In the genomic region with DNA sequence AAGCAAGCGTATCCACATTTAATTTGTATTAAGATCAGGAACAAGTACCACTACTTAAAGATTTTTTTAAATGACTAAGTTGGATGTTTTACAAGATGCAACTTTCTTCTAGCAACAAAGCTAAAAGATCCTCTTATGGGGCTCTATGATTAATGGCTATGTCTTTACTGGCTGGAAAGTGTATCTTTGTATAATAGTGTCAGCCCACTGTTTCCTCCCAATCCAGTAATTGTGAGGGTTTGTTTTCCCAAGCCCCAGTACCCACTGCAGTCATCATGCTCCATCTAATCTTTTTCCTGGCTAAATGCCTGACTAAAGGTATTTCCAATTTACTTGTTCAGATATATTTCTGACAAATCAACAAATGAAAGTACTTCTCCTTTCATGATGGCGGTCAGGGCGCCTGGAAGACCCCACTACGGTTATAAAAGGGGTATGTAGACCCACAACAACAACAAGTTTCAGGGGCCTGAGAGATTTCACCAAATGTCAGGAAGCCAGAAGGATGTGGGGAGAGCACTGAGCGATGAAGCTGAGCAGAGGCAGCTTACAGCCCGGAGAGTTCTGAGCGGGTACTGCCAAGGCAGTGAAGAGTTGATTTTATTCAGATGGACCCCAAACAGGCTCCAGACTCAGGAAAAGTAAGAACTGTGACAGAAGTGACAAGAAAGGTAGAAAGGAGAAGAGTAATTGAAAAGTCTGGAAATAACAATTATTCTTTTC, we compare ENCODE assay signal across 1 cellular context.
TF ChIP-seq lines count a peak whose summit lies in the region.

No MANE protein-coding gene starts in this region.

TF ChIP-seq in IMR-90, 13 proteins besides CTCF, POLR2A, EP300 and RAD21:
- TF ChIP-seq RFX5 (IDR thresholded peaks at IDR 0.05; ENCODE audit: low read depth, low read length) = peak; percentile 63; the same call in 1 of the 2 replicates
- no peak for TF ChIP-seq MAFK (IDR thresholded peaks at IDR 0.05; ENCODE audit: low read depth, low read length)
